In genomic region chr3:45100998-45101407, GRCh38 we compare ENCODE assay signal across 13 cellular contexts. TPM values are rescaled to one million over a fixed set of nuclear protein-coding genes. Genes with fewer than 3 reads are reported as not detected.
DNase-seq lines count a peak whose midpoint lies in the region; ATAC-seq, FAIRE-seq and TF ChIP-seq lines count a peak whose summit lies in the region.
"Had no signal": no experiment of that assay in that cellular context is flagged by ENCODE, and none has a peak within 500 bp of the region (broad histone marks: within the 10 kb centered on the region; RNA-seq: fewer than 3 reads in every experiment).

No MANE protein-coding gene starts in this region.

- H3K36me3 ChIP-seq in bronchial epithelial cell (ENCODE audit: control insufficient read depth, insufficient read depth, low read length) (peaks cover 9% of the 10 kb centered on the region), breast epithelium (no peaks in the 10 kb centered on the region)
- H3K36me3 ChIP-seq: right atrium auricular region, uterus had no signal

- in situ Hi-C loops in ACHN (cut with HindIII; ENCODE audit: low pct_ligation_motif_present, low pct_unique_long_range_greater_than_20kb, low sequenced_read_pairs) = no loop called here

- DNase-seq in GM04504 (ENCODE audit: low read depth) = peak; percentile 81
- peak; percentile 98 for DNase-seq in NB4 (ENCODE audit: low read depth)
- DNase-seq in bronchial epithelial cell (ENCODE audit: low read depth) = no peak
- peak; percentile 9 for DNase-seq in pons (ENCODE audit: low spot score)
- no peak for DNase-seq in ACHN
- DNase-seq in breast epithelium (ENCODE audit: low spot score in 2 of 2) = no peak
- DNase-seq: activated CD4-positive, alpha-beta T cell treated with anti-CD3 and anti-CD28 coated beads, Interleukin-2, amount 10 ng/mL, durations not matched to agents 7 days and 5 days; hypothalamus; uterus had no signal

- H3K4me1 ChIP-seq in breast epithelium = no peaks in the 10 kb centered on the region
- H3K4me1 ChIP-seq: right atrium auricular region, uterus had no signal

- no peaks in the 10 kb centered on the region for H3K36me3 Mint-ChIP-seq in stimulated activated memory B cell treated with anti-CD40 and anti-IgM and Interleukin-4, amounts not matched to agents 10 μg/mL and 1 μg/mL and 100 μg/mL, for 72 hours

- H3K27me3 ChIP-seq in bronchial epithelial cell (ENCODE audit: control insufficient read depth, insufficient read depth, low read length) = no peaks in the 10 kb centered on the region
- no peaks in the 10 kb centered on the region for H3K27me3 ChIP-seq in breast epithelium
- H3K27me3 ChIP-seq: right atrium auricular region, uterus had no signal

- H3K4me3 ChIP-seq in NB4 (ENCODE audit: low read depth, low read length) (no peak overlapping the region), bronchial epithelial cell (ENCODE audit: low read depth, low read length) (no peak overlapping the region), breast epithelium (no peak overlapping the region)
- H3K4me3 ChIP-seq: dorsolateral prefrontal cortex, right atrium auricular region, uterus had no signal

- no peak for TF ChIP-seq CTCF in NB4 (IDR thresholded peaks at IDR 0.05; ENCODE audit: low read depth, low read length)
- TF ChIP-seq CTCF in bronchial epithelial cell (IDR thresholded peaks at IDR 0.05; ENCODE audit: insufficient read depth, low read length, severe bottlenecking) = no peak
- no peak for TF ChIP-seq CTCF in breast epithelium (IDR thresholded peaks at IDR 0.05)

- H3K27ac ChIP-seq in breast epithelium = peak overlapping the region in 1 of 2 donors; percentile 33
- H3K27ac ChIP-seq: dorsolateral prefrontal cortex, right atrium auricular region, uterus had no signal

- ATAC-seq in stimulated activated memory B cell treated with anti-CD40 and anti-IgM and Interleukin-4, amounts not matched to agents 10 μg/mL and 1 μg/mL and 100 μg/mL, for 72 hours = no peak

- H3K4me3 Mint-ChIP-seq in stimulated activated memory B cell treated with anti-CD40 and anti-IgM and Interleukin-4, amounts not matched to agents 10 μg/mL and 1 μg/mL and 100 μg/mL, for 72 hours = no peak overlapping the region
- H3K4me3 Mint-ChIP-seq: activated CD4-positive, alpha-beta T cell treated with anti-CD3 and anti-CD28 coated beads, Interleukin-2, amount 10 ng/mL, durations not matched to agents 7 days and 5 days; activated naive CD4-positive, alpha-beta T cell treated with anti-CD3 and anti-CD28 coated beads, Interleukin-2, amount 50 U/mL, for 24 hours had no signal

- peak; percentile 7 for FAIRE-seq in bronchial epithelial cell (lab: Jason Lieb, UNC)

- H3K4me1 Mint-ChIP-seq in stimulated activated memory B cell treated with anti-CD40 and anti-IgM and Interleukin-4, amounts not matched to agents 10 μg/mL and 1 μg/mL and 100 μg/mL, for 72 hours = no peaks in the 10 kb centered on the region

- H3K27ac Mint-ChIP-seq in stimulated activated memory B cell treated with anti-CD40 and anti-IgM and Interleukin-4, amounts not matched to agents 10 μg/mL and 1 μg/mL and 100 μg/mL, for 72 hours = no peak overlapping the region
- H3K27ac Mint-ChIP-seq: activated CD4-positive, alpha-beta T cell treated with anti-CD3 and anti-CD28 coated beads, Interleukin-2, amount 10 ng/mL, durations not matched to agents 7 days and 5 days; activated naive CD4-positive, alpha-beta T cell treated with anti-CD3 and anti-CD28 coated beads, Interleukin-2, amount 50 U/mL, for 24 hours had no signal

- H3K9me3 Mint-ChIP-seq in stimulated activated memory B cell treated with anti-CD40 and anti-IgM and Interleukin-4, amounts not matched to agents 10 μg/mL and 1 μg/mL and 100 μg/mL, for 72 hours = no peaks in the 10 kb centered on the region
- H3K9me3 Mint-ChIP-seq: activated naive CD4-positive, alpha-beta T cell treated with anti-CD3 and anti-CD28 coated beads, Interleukin-2, amount 50 U/mL, for 24 hours had no signal

- intact Hi-C loops in breast epithelium (cut with DNase I; ENCODE audit: low total_unique reads) = no loop called here

- no peaks in the 10 kb centered on the region for H3K9me3 ChIP-seq in breast epithelium
- H3K9me3 ChIP-seq: uterus had no signal

- H3K27me3 Mint-ChIP-seq in stimulated activated memory B cell treated with anti-CD40 and anti-IgM and Interleukin-4, amounts not matched to agents 10 μg/mL and 1 μg/mL and 100 μg/mL, for 72 hours = peaks cover 38% of the 10 kb centered on the region

- TF ChIP-seq POLR2A in NB4 (IDR thresholded peaks at IDR 0.05; ENCODE audit: extremely low read depth, insufficient read length) (peak; percentile 58), breast epithelium (IDR thresholded peaks at IDR 0.05) (no peak)

RNA-seq across cellular contexts. Expression of gene CDCP1, which starts 45.2 kb away (rescaled TPM):
- total RNA-seq in bronchial epithelial cell = 41.3 and 64.9 TPM in 2 replicates
- 10 to 100 TPM in 1 of 3 donors, 1 to 10 TPM in 2; 1.9 to 11.3 (median 8.5) TPM for total RNA-seq in breast epithelium

Comparison
In these comparisons a context has a peak if more than half of its experiments do, and no peak if none do; other contexts are left out.
1. DNase-seq: peak in GM04504 (single experiment), NB4 (single experiment) and pons (single experiment); none in bronchial epithelial cell (single experiment), ACHN (single experiment) and breast epithelium (0 of 2).